In the genomic region with DNA sequence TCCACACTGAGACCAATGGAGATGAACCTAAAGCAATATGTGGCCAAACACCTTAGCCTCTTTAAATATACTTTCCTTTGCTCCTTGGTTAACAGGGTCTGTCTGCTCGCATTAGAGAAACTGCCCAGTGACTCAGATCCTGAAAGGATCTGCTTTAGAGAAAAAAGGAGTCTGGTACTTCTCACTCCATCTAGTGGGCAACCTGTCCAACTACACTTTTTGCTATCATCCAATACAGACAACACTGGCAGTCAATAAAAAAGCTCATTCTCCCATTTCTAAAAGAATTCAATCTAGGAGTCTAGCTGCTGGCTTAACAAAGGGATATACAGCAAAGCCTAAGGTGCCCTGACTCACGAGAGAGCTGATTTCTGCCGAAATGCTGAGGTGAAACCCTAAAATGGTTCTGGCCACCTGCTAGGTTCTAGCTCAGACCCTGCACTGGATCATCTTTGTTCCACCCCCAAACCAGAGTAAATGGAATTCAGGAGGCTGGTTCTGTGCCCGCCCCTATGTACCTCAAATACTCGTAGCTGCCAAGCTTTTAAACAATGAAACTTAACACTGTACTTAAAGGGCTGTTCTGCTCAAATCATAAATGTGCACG, we compare ENCODE assay signal across 1 cellular context.
TF ChIP-seq lines count a peak whose summit lies in the region.

No MANE protein-coding gene starts in this region.

TF ChIP-seq in K562, 482 proteins besides CTCF, POLR2A, EP300 and RAD21:
- TF ChIP-seq IRF2 (CRISPR knock-in tag; IDR thresholded peaks at IDR 0.05) (no peak), ZNF41 (CRISPR knock-in tag; conservative IDR thresholded peaks at IDR 0.05) (no peak), CREM (IDR thresholded peaks at IDR 0.05; ENCODE audit: low read depth) (0 out of 2 replicates have a peak, but pooled peaks have one; percentile 5), FOSL1 (tag; conservative IDR thresholded peaks at IDR 0.05) (peak; percentile 71), MAFK (IDR thresholded peaks at IDR 0.05; ENCODE audit: low read length) (0 out of 2 replicates have a peak, but pooled peaks have one; percentile 21), HMG20B (CRISPR knock-in tag; IDR thresholded peaks at IDR 0.05) (no peak), POLR2AphosphoS2 (IDR thresholded peaks at IDR 0.05; ENCODE audit: low read length) (0 out of 2 replicates have a peak, but pooled peaks have one; percentile 34), ZNF584 (CRISPR knock-in tag; IDR thresholded peaks at IDR 0.05; ENCODE audit: low read depth) (no peak), SIN3A (IDR thresholded peaks at IDR 0.05; ENCODE audit: borderline replicate concordance in 2 of 2, control insufficient read depth in 1 of 2, low read depth in 2 of 2, low read length in 2 of 2) (no peak), STAT5B (CRISPR knock-in tag; IDR thresholded peaks at IDR 0.05) (no peak), MAZ (CRISPR knock-in tag; conservative IDR thresholded peaks at IDR 0.05 in 1 of 2, IDR thresholded peaks at IDR 0.05 in 1 of 2) (0 out of 4 replicates have a peak, but pooled peaks of 1 of the 2 experiments have one; percentile 30), FOS (IDR thresholded peaks at IDR 0.05; ENCODE audit: extremely low read depth, insufficient read length) (no peak), NRF1 (conservative IDR thresholded peaks at IDR 0.05 in 1 of 2, IDR thresholded peaks at IDR 0.05 in 1 of 2) (no peak), HSF4 (CRISPR knock-in tag; IDR thresholded peaks at IDR 0.05; ENCODE audit: borderline replicate concordance) (no peak), JUN (IDR thresholded peaks at IDR 0.05; ENCODE audit: borderline replicate concordance, low read depth, low read length) (0 out of 2 replicates have a peak, but pooled peaks have one; percentile 15), JUN (CRISPR knock-in tag; IDR thresholded peaks at IDR 0.05; ENCODE audit: borderline replicate concordance) (no peak), MEIS2 (IDR thresholded peaks at IDR 0.05; ENCODE audit: partially characterized antibody) (peak; percentile 10), ZFX (CRISPR knock-in tag; IDR thresholded peaks at IDR 0.05) (no peak), CBFA2T3 (IDR thresholded peaks at IDR 0.05) (no peak), SMC3 (conservative IDR thresholded peaks at IDR 0.05; ENCODE audit: insufficient read depth, low read depth, low read length) (peak; percentile 82), JUND (IDR thresholded peaks at IDR 0.05; ENCODE audit: borderline replicate concordance, low read depth, low read length) (peak; percentile 58; the same call in 1 of the 2 replicates), JUND (tag; IDR thresholded peaks at IDR 0.05; ENCODE audit: borderline replicate concordance, low read depth, low read length) (no peak; the same call in 2 of the 3 replicates), EP400 (IDR thresholded peaks at IDR 0.05) (no peak), BRD4 (IDR thresholded peaks at IDR 0.05) (no peak), RCOR1 (IDR thresholded peaks at IDR 0.05; ENCODE audit: borderline replicate concordance in 1 of 2, low read depth in 2 of 2, low read length in 2 of 2) (no peak), BHLHE40 (IDR thresholded peaks at IDR 0.05; ENCODE audit: low read length) (0 out of 2 replicates have a peak, but pooled peaks have one; percentile 7), BCOR (IDR thresholded peaks at IDR 0.05) (no peak), MCM3 (IDR thresholded peaks at IDR 0.05) (no peak), DPF2 (IDR thresholded peaks at IDR 0.05) (0 out of 2 replicates have a peak, but pooled peaks have one; percentile 34)
- TF ChIP-seq, protein P1, sequence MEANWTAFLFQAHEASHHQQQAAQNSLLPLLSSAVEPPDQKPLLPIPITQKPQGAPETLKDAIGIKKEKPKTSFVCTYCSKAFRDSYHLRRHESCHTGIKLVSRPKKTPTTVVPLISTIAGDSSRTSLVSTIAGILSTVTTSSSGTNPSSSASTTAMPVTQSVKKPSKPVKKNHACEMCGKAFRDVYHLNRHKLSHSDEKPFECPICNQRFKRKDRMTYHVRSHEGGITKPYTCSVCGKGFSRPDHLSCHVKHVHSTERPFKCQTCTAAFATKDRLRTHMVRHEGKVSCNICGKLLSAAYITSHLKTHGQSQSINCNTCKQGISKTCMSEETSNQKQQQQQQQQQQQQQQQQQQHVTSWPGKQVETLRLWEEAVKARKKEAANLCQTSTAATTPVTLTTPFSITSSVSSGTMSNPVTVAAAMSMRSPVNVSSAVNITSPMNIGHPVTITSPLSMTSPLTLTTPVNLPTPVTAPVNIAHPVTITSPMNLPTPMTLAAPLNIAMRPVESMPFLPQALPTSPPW (CRISPR knock-in tag; IDR thresholded peaks at IDR 0.05): no peak
- TF ChIP-seq, protein P2, sequence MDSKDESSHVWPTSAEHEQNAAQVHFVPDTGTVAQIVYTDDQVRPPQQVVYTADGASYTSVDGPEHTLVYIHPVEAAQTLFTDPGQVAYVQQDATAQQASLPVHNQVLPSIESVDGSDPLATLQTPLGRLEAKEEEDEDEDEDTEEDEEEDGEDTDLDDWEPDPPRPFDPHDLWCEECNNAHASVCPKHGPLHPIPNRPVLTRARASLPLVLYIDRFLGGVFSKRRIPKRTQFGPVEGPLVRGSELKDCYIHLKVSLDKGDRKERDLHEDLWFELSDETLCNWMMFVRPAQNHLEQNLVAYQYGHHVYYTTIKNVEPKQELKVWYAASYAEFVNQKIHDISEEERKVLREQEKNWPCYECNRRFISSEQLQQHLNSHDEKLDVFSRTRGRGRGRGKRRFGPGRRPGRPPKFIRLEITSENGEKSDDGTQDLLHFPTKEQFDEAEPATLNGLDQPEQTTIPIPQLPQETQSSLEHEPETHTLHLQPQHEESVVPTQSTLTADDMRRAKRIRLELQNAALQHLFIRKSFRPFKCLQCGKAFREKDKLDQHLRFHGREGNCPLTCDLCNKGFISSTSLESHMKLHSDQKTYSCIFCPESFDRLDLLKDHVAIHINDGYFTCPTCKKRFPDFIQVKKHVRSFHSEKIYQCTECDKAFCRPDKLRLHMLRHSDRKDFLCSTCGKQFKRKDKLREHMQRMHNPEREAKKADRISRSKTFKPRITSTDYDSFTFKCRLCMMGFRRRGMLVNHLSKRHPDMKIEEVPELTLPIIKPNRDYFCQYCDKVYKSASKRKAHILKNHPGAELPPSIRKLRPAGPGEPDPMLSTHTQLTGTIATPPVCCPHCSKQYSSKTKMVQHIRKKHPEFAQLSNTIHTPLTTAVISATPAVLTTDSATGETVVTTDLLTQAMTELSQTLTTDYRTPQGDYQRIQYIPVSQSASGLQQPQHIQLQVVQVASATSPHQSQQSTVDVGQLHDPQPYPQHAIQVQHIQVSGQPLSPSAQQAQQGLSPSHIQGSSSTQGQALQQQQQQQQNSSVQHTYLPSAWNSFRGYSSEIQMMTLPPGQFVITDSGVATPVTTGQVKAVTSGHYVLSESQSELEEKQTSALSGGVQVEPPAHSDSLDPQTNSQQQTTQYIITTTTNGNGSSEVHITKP (IDR thresholded peaks at IDR 0.05; ENCODE audit: partially characterized antibody): peak; percentile 13
- TF ChIP-seq, protein P3, sequence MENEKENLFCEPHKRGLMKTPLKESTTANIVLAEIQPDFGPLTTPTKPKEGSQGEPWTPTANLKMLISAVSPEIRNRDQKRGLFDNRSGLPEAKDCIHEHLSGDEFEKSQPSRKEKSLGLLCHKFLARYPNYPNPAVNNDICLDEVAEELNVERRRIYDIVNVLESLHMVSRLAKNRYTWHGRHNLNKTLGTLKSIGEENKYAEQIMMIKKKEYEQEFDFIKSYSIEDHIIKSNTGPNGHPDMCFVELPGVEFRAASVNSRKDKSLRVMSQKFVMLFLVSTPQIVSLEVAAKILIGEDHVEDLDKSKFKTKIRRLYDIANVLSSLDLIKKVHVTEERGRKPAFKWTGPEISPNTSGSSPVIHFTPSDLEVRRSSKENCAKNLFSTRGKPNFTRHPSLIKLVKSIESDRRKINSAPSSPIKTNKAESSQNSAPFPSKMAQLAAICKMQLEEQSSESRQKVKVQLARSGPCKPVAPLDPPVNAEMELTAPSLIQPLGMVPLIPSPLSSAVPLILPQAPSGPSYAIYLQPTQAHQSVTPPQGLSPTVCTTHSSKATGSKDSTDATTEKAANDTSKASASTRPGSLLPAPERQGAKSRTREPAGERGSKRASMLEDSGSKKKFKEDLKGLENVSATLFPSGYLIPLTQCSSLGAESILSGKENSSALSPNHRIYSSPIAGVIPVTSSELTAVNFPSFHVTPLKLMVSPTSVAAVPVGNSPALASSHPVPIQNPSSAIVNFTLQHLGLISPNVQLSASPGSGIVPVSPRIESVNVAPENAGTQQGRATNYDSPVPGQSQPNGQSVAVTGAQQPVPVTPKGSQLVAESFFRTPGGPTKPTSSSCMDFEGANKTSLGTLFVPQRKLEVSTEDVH (IDR thresholded peaks at IDR 0.05; ENCODE audit: low read depth, partially characterized antibody): peak; percentile 28
- TF ChIP-seq, protein P4, sequence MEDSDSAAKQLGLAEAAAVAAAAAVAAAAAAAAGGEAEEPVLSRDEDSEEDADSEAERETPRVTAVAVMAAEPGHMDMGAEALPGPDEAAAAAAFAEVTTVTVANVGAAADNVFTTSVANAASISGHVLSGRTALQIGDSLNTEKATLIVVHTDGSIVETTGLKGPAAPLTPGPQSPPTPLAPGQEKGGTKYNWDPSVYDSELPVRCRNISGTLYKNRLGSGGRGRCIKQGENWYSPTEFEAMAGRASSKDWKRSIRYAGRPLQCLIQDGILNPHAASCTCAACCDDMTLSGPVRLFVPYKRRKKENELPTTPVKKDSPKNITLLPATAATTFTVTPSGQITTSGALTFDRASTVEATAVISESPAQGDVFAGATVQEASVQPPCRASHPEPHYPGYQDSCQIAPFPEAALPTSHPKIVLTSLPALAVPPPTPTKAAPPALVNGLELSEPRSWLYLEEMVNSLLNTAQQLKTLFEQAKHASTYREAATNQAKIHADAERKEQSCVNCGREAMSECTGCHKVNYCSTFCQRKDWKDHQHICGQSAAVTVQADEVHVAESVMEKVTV (CRISPR knock-in tag; IDR thresholded peaks at IDR 0.05): 0 out of 2 replicates have a peak, but pooled peaks have one; percentile 21
- TF ChIP-seq, protein P5, sequence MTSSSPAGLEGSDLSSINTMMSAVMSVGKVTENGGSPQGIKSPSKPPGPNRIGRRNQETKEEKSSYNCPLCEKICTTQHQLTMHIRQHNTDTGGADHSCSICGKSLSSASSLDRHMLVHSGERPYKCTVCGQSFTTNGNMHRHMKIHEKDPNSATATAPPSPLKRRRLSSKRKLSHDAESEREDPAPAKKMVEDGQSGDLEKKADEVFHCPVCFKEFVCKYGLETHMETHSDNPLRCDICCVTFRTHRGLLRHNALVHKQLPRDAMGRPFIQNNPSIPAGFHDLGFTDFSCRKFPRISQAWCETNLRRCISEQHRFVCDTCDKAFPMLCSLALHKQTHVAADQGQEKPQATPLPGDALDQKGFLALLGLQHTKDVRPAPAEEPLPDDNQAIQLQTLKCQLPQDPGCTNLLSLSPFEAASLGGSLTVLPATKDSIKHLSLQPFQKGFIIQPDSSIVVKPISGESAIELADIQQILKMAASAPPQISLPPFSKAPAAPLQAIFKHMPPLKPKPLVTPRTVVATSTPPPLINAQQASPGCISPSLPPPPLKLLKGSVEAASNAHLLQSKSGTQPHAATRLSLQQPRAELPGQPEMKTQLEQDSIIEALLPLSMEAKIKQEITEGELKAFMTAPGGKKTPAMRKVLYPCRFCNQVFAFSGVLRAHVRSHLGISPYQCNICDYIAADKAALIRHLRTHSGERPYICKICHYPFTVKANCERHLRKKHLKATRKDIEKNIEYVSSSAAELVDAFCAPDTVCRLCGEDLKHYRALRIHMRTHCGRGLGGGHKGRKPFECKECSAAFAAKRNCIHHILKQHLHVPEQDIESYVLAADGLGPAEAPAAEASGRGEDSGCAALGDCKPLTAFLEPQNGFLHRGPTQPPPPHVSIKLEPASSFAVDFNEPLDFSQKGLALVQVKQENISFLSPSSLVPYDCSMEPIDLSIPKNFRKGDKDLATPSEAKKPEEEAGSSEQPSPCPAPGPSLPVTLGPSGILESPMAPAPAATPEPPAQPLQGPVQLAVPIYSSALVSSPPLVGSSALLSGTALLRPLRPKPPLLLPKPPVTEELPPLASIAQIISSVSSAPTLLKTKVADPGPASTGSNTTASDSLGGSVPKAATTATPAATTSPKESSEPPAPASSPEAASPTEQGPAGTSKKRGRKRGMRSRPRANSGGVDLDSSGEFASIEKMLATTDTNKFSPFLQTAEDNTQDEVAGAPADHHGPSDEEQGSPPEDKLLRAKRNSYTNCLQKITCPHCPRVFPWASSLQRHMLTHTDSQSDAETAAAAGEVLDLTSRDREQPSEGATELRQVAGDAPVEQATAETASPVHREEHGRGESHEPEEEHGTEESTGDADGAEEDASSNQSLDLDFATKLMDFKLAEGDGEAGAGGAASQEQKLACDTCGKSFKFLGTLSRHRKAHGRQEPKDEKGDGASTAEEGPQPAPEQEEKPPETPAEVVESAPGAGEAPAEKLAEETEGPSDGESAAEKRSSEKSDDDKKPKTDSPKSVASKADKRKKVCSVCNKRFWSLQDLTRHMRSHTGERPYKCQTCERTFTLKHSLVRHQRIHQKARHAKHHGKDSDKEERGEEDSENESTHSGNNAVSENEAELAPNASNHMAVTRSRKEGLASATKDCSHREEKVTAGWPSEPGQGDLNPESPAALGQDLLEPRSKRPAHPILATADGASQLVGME (CRISPR knock-in tag; IDR thresholded peaks at IDR 0.05): no peak
